ENCODE assay signal across 15 cellular contexts in the genomic region with DNA sequence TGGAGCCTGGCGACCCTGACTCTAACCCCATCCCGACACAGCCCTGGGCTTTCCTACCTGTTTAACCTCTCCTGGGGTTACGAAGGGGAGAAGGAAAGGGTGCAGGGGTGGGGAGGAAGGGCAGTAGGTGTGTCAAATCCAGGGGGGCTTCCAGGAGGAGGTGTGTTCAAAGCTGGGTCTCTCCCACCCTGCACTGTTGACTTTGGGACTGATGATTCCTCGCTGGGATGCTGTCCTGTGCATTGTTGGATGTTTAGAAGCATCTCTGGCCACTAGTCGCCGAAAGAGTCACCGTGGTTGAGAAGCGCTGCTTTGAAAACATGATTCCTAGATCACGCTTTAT. TPM values are rescaled to one million over a fixed set of nuclear protein-coding genes. Genes with fewer than 3 reads are reported as not detected.
DNase-seq lines count a peak whose midpoint lies in the region; ATAC-seq, FAIRE-seq and TF ChIP-seq lines count a peak whose summit lies in the region.
"Had no signal": no experiment of that assay in that cellular context is flagged by ENCODE, and none has a peak within 500 bp of the region (broad histone marks: within the 10 kb centered on the region; RNA-seq: fewer than 3 reads in every experiment).

No MANE protein-coding gene starts in this region.

- TF ChIP-seq POLR2A in Peyer's patch (IDR thresholded peaks at IDR 0.05) = no peak

- H3K9me3 Mint-ChIP-seq in activated T-cell treated with anti-CD3 and anti-CD28 coated beads, Interleukin-2, amount 50 U/mL, for 24 hours = no peaks in the 10 kb centered on the region
- no peaks in the 10 kb centered on the region for H3K9me3 Mint-ChIP-seq in dendritic cell treated with granulocyte-macrophage colony-stimulating factor and Interleukin-4, amounts not matched to agents 40 ng/mL and 50 ng/mL, for 4 days
- peaks cover 3% of the 10 kb centered on the region for H3K9me3 Mint-ChIP-seq in stimulated activated memory B cell treated with anti-CD40 and anti-IgM and Interleukin-4, amounts not matched to agents 10 μg/mL and 1 μg/mL and 100 μg/mL, for 72 hours

- H3K27ac ChIP-seq in Peyer's patch (peak overlapping the region; percentile 57 to 82 (median 64)), right cardiac atrium (ENCODE audit: low read length) (no peak overlapping the region)
- H3K27ac ChIP-seq: testis had no signal

- no peak for FAIRE-seq in RCC 7860 (lab: Jason Lieb, UNC)
- FAIRE-seq: islet of Langerhans had no signal

- peaks cover 40% of the 10 kb centered on the region for H3K4me1 Mint-ChIP-seq in activated T-cell treated with anti-CD3 and anti-CD28 coated beads, Interleukin-2, amount 50 U/mL, for 24 hours (ENCODE audit: low read depth)
- peaks cover 98% of the 10 kb centered on the region for H3K4me1 Mint-ChIP-seq in dendritic cell treated with granulocyte-macrophage colony-stimulating factor and Interleukin-4, amounts not matched to agents 40 ng/mL and 50 ng/mL, for 4 days (ENCODE audit: low read depth)
- peaks cover 98% of the 10 kb centered on the region for H3K4me1 Mint-ChIP-seq in stimulated activated memory B cell treated with anti-CD40 and anti-IgM and Interleukin-4, amounts not matched to agents 10 μg/mL and 1 μg/mL and 100 μg/mL, for 72 hours

- H3K36me3 ChIP-seq in Peyer's patch = no peaks in the 10 kb centered on the region

- no peak for ATAC-seq in stimulated activated memory B cell treated with anti-CD40 and anti-IgM and Interleukin-4, amounts not matched to agents 10 μg/mL and 1 μg/mL and 100 μg/mL, for 72 hours
- no peak for ATAC-seq in right cardiac atrium

- no peaks in the 10 kb centered on the region for H3K36me3 Mint-ChIP-seq in activated T-cell treated with anti-CD3 and anti-CD28 coated beads, Interleukin-2, amount 50 U/mL, for 24 hours (ENCODE audit: low read depth)
- H3K36me3 Mint-ChIP-seq in dendritic cell treated with granulocyte-macrophage colony-stimulating factor and Interleukin-4, amounts not matched to agents 40 ng/mL and 50 ng/mL, for 4 days (ENCODE audit: low read depth) = no peaks in the 10 kb centered on the region
- H3K36me3 Mint-ChIP-seq in stimulated activated memory B cell treated with anti-CD40 and anti-IgM and Interleukin-4, amounts not matched to agents 10 μg/mL and 1 μg/mL and 100 μg/mL, for 72 hours = peaks cover 14% of the 10 kb centered on the region

- whole genome bisulfite sequencing in right cardiac atrium = 74% methylated on average over 9 of the region's 9 CpGs

- H3K27me3 Mint-ChIP-seq in activated T-cell treated with anti-CD3 and anti-CD28 coated beads, Interleukin-2, amount 50 U/mL, for 24 hours = peaks cover 3% of the 10 kb centered on the region
- no peaks in the 10 kb centered on the region for H3K27me3 Mint-ChIP-seq in dendritic cell treated with granulocyte-macrophage colony-stimulating factor and Interleukin-4, amounts not matched to agents 40 ng/mL and 50 ng/mL, for 4 days
- H3K27me3 Mint-ChIP-seq in stimulated activated memory B cell treated with anti-CD40 and anti-IgM and Interleukin-4, amounts not matched to agents 10 μg/mL and 1 μg/mL and 100 μg/mL, for 72 hours = no peaks in the 10 kb centered on the region

- intact Hi-C loops in dendritic cell treated with granulocyte-macrophage colony-stimulating factor and Interleukin-4, amounts not matched to agents 40 ng/mL and 50 ng/mL, for 4 days (cut with micrococcal nuclease) = loop anchor here (1.0 kb wide), 1 partner anchor 8 kb away; no protein-coding TSS in a partner anchor
- intact Hi-C loops in right cardiac atrium (cut with DNase I) = no loop called here

- H3K4me3 ChIP-seq in Peyer's patch (peak overlapping the region in 1 of 4 donors; percentile 26), right cardiac atrium (ENCODE audit: low read length) (no peak overlapping the region)
- H3K4me3 ChIP-seq: coronary artery, testis had no signal

- no peak for TF ChIP-seq CTCF in Peyer's patch (IDR thresholded peaks at IDR 0.05)

- DNase-seq in activated T-cell treated with anti-CD3 and anti-CD28 coated beads, Interleukin-2, amount 50 U/mL, for 24 hours = no peak
- DNase-seq in activated T-cell treated with anti-CD3 and anti-CD28 coated beads for 4 hours = no peak
- no peak for DNase-seq in Peyer's patch
- no peak for DNase-seq in GDM1 (lab: John Stamatoyannopoulos, UW)
- no peak for DNase-seq in RCC 7860 (ENCODE audit: low spot score)
- DNase-seq in right cardiac atrium = no peak
- DNase-seq: Calu3, NCI-H1436 had no signal

- H3K4me3 Mint-ChIP-seq in activated T-cell treated with anti-CD3 and anti-CD28 coated beads, Interleukin-2, amount 50 U/mL, for 24 hours = peak overlapping the region; percentile 62
- peak overlapping the region; percentile 65 for H3K4me3 Mint-ChIP-seq in dendritic cell treated with granulocyte-macrophage colony-stimulating factor and Interleukin-4, amounts not matched to agents 40 ng/mL and 50 ng/mL, for 4 days
- H3K4me3 Mint-ChIP-seq in stimulated activated memory B cell treated with anti-CD40 and anti-IgM and Interleukin-4, amounts not matched to agents 10 μg/mL and 1 μg/mL and 100 μg/mL, for 72 hours = peak overlapping the region; percentile 24

- no peaks in the 10 kb centered on the region for H3K27me3 ChIP-seq in Peyer's patch
- H3K27me3 ChIP-seq in right cardiac atrium (ENCODE audit: control insufficient read depth, insufficient read depth) = no peaks in the 10 kb centered on the region
- H3K27me3 ChIP-seq: testis had no signal

- H3K27ac Mint-ChIP-seq in activated T-cell treated with anti-CD3 and anti-CD28 coated beads, Interleukin-2, amount 50 U/mL, for 24 hours = peak overlapping the region; percentile 88
- H3K27ac Mint-ChIP-seq in dendritic cell treated with granulocyte-macrophage colony-stimulating factor and Interleukin-4, amounts not matched to agents 40 ng/mL and 50 ng/mL, for 4 days = peak overlapping the region; percentile 96
- H3K27ac Mint-ChIP-seq in stimulated activated memory B cell treated with anti-CD40 and anti-IgM and Interleukin-4, amounts not matched to agents 10 μg/mL and 1 μg/mL and 100 μg/mL, for 72 hours = peak overlapping the region; percentile 100

- H3K4me1 ChIP-seq in Peyer's patch (peaks cover 0 to 41% (median 3%) of the 10 kb centered on the region in 4 donors), right cardiac atrium (ENCODE audit: control insufficient read depth, insufficient read depth, low read length) (no peaks in the 10 kb centered on the region)
- H3K4me1 ChIP-seq: testis had no signal

- H3K9me3 ChIP-seq in Peyer's patch (no peaks in the 10 kb centered on the region), right cardiac atrium (ENCODE audit: control insufficient read depth, low read length) (no peaks in the 10 kb centered on the region)
- H3K9me3 ChIP-seq: testis had no signal

RNA-seq across cellular contexts. Expression of a gene that starts 4.2 kb away (rescaled TPM):
- total RNA-seq in Peyer's patch (10 to 100 TPM in 1 of 4 donors, 1 to 10 TPM in 1, not detected in 2; 2.0 to 10.7 TPM), right cardiac atrium (not detected)
- polyA plus RNA-seq in right cardiac atrium = 0.09 TPM
- total RNA-seq: Calu3 had no signal
- polyA plus RNA-seq: aorta had no signal

RNA-seq across cellular contexts. Expression of a gene that starts 25.5 kb away (rescaled TPM):
- total RNA-seq in Peyer's patch (10 to 100 TPM; 18.2 to 55.8 (median 54.0) TPM), right cardiac atrium (100 to 1,000 TPM in 1 of 4 donors, 10 to 100 TPM in 3; 94.8 to 121 (median 97.1) TPM)
- polyA plus RNA-seq in right cardiac atrium = 93.4 TPM

RNA-seq across cellular contexts. Expression of a gene that starts 25.8 kb away (rescaled TPM):
- total RNA-seq in Peyer's patch (1 to 10 TPM in 1 of 4 donors, not detected in 3; 1.1 TPM), right cardiac atrium (1 to 10 TPM in 2 of 4 donors, under 1 TPM in 2; 0.54 to 1.6 (median 1.1) TPM)
- 0.32 TPM for polyA plus RNA-seq in right cardiac atrium
- total RNA-seq: Calu3, esophagus mucosa had no signal

RNA-seq across cellular contexts. Expression of a gene that starts 29.3 kb away (rescaled TPM):
- total RNA-seq in Peyer's patch (not detected), right cardiac atrium (under 1 TPM; 0.17 to 0.85 (median 0.47) TPM)
- polyA plus RNA-seq in right cardiac atrium = 0.50 TPM
- total RNA-seq: Calu3, testis had no signal

RNA-seq across cellular contexts. Expression of a gene that starts 37.3 kb away (rescaled TPM):
- total RNA-seq in Peyer's patch (not detected), right cardiac atrium (1 to 10 TPM in 1 of 4 donors, under 1 TPM in 2, not detected in 1; 0.49 to 1.7 (median 0.78) TPM)
- 7.2 TPM for polyA plus RNA-seq in right cardiac atrium
- total RNA-seq: aorta, Calu3, esophagus mucosa, testis had no signal
